8 cellular contexts compared by ENCODE assay signal in the genomic region with DNA sequence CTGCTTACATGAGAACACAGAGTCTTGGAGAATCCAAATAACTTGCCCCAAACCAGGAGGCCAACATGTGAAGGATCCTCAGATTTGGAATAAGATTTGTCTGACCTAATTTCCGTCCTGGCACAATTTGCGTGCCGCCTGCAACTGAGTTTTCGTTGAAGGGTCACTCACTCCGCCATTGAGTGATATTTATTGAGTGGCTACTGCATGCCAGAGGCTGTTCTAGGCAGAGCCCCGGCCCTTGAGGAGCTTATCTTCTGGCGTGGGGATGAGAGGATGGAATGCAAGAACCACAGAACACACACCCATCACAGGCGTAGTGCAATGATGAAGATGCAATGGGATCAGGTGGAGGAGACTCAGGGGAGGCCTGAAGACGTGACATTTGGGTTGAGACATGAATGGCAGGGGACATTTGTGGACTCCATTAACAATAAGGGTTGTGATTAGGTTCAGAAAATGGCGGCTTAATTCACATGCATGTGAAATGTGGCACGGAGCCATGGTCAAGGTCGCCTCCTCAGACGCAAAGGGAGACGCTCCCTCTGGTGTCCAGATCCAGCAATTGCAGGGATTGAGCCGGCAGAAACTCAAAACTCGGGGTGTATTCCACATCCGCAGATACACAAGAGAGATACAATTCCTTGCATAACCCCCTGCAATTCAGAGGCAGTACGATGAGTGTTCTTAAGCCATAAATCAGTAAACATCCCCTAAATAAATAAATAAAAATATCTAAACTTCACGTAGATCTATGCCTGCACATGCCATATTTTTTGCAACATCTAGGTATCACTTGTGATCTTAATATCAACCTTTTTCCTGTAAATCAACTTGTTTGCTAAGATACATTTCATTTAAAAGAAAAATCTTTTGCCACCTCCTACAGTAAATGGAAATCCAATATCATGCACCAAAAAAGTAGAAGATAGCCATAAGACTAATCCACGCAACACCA. TPM values are rescaled to one million over a fixed set of nuclear protein-coding genes. Genes with fewer than 3 reads are reported as not detected.
DNase-seq lines count a peak whose midpoint lies in the region; ATAC-seq and TF ChIP-seq lines count a peak whose summit lies in the region.

No MANE protein-coding gene starts in this region.

- peak; percentile 95 for TF ChIP-seq CTCF in astrocyte of the cerebellum (IDR thresholded peaks at IDR 0.05; ENCODE audit: low read depth, low read length, missing control alignments)
- peak; percentile 86 for TF ChIP-seq CTCF in hepatocyte (IDR thresholded peaks at IDR 0.05; ENCODE audit: poor library complexity)
- peak; percentile 79 to 87 (median 84) for TF ChIP-seq CTCF in gastrocnemius medialis (IDR thresholded peaks at IDR 0.05 in 4 of 5, conservative IDR thresholded peaks at IDR 0.05 in 1 of 5)

- DNase-seq in 8988T: peak; percentile 29
- DNase-seq in NCI-H1930 (lab: John Stamatoyannopoulos, UW): peak; percentile 70 to 77
- peak; percentile 36 for DNase-seq in T-helper 9 cell
- DNase-seq in astrocyte of the cerebellum (ENCODE audit: low read depth): peak; percentile 72
- DNase-seq in hepatocyte (ENCODE audit: low spot score): peak; percentile 87
- peak; percentile 59 to 70 for DNase-seq in gastrocnemius medialis

- no peaks in the 10 kb centered on the region for H3K9me2 ChIP-seq in hepatocyte (replicated peaks; ENCODE audit: insufficient read depth)

- in situ Hi-C loops in astrocyte of the cerebellum (cut with HindIII; ENCODE audit: low sequenced_read_pairs): loop anchor here (25.0 kb wide), 1 partner anchor 194 kb away; no protein-coding TSS in a partner anchor
- in situ Hi-C loops in gastrocnemius medialis (cut with MboI; ENCODE audit: low sequenced_read_pairs in 4 of 4): loop anchor here (5.0 to 25.0 kb wide), 4 partner anchors 182 to 669 kb away; partner anchors contain the start of gene APOH (in 1 of the 4)

- ATAC-seq in GM18867 (IDR thresholded peaks at IDR 0.05; ENCODE audit: unreplicated experiment) (peak; percentile 50), gastrocnemius medialis (peak; percentile 54 to 77), GM21515 (IDR thresholded peaks at IDR 0.05; ENCODE audit: unreplicated experiment) (no peak)

- no peaks in the 10 kb centered on the region for H3K4me1 ChIP-seq in hepatocyte (ENCODE audit: insufficient read depth)
- no peaks in the 10 kb centered on the region for H3K4me1 ChIP-seq in gastrocnemius medialis

- H2AFZ ChIP-seq in hepatocyte: peak overlapping the region; percentile 12

- 52% methylated on average over 20 of the region's 20 CpGs for WGBS in hepatocyte (ENCODE audit: low lambda C conversion rate, missing lambda C conversion rate)

- H3K79me2 ChIP-seq in hepatocyte: no peaks in the 10 kb centered on the region

- no peaks in the 10 kb centered on the region for H4K20me1 ChIP-seq in hepatocyte (ENCODE audit: insufficient read depth, poor library complexity, severe bottlenecking)

- H3K27me3 ChIP-seq in hepatocyte (no peaks in the 10 kb centered on the region), gastrocnemius medialis (no peaks in the 10 kb centered on the region)

- H3K4me2 ChIP-seq in hepatocyte: no peak overlapping the region

- H3K27ac ChIP-seq in hepatocyte: no peak overlapping the region
- H3K27ac ChIP-seq in gastrocnemius medialis: no peak overlapping the region

- intact Hi-C loops in gastrocnemius medialis (cut with DNase I; ENCODE audit: low total_unique reads): loop anchor here (1.0 to 2.0 kb wide), 2 partner anchors 191 to 252 kb away; no protein-coding TSS in a partner anchor

- TF ChIP-seq POLR2A in gastrocnemius medialis (IDR thresholded peaks at IDR 0.05): no peak

- no peaks in the 10 kb centered on the region for H3K36me3 ChIP-seq in hepatocyte (replicated peaks; ENCODE audit: insufficient read depth, low read depth)
- H3K36me3 ChIP-seq in gastrocnemius medialis: no peaks in the 10 kb centered on the region

- H3K9me3 ChIP-seq in hepatocyte (ENCODE audit: low read depth): no peaks in the 10 kb centered on the region
- H3K9me3 ChIP-seq in gastrocnemius medialis: no peaks in the 10 kb centered on the region

- H3K4me3 ChIP-seq in astrocyte of the cerebellum (ENCODE audit: low read depth, low read length) (no peak overlapping the region), hepatocyte (no peak overlapping the region), gastrocnemius medialis (no peak overlapping the region)

RNA-seq across cellular contexts. Expression of gene CACNG4, which starts 57.9 kb away (rescaled TPM):
- total RNA-seq in hepatocyte (2.5 and 3.5 TPM in 2 replicates), gastrocnemius medialis (not detected)
- polyA plus RNA-seq in hepatocyte: 3.9 and 7.3 TPM in 2 replicates

Comparison
In these comparisons a context has a peak if more than half of its experiments do, and no peak if none do; other contexts are left out.
1. DNase-seq: peak in every context shown above with its lines; median percentile 87 in hepatocyte; 74 in NCI-H1930; 72 in astrocyte of the cerebellum; 64 in gastrocnemius medialis; 36 in T-helper 9 cell; 29 in 8988T.